23 cellular contexts compared by ENCODE assay signal in genomic region chr3:17799312-17799711, GRCh38.
"Had no signal": no experiment of that assay in that cellular context is flagged by ENCODE, and none has a peak within 500 bp of the region (broad histone marks: within the 10 kb centered on the region; RNA-seq: fewer than 3 reads in every experiment).

No MANE protein-coding gene starts in this region.

- H3K27me3 ChIP-seq: ovary, suprapubic skin, uterus had no signal

- H3K27ac ChIP-seq: left ventricle myocardium inferior, ovary, psoas muscle, suprapubic skin, uterus had no signal

- H3K4me3 Mint-ChIP-seq: activated B cell treated with CpG ODN at 0.5 μM for 24 hours; activated CD4-positive, alpha-beta T cell treated with anti-CD3 and anti-CD28 coated beads for 36 hours; activated naive CD8-positive, alpha-beta T cell treated with anti-CD3 and anti-CD28 coated beads for 36 hours; activated T-cell treated with anti-CD3 and anti-CD28 coated beads, Interleukin-2, amount 50 U/mL, for 4 hours; mesothelial cell of epicardium; natural killer cell; stimulated activated naive CD8-positive, alpha-beta T cell treated with anti-CD3 and anti-CD28 coated beads, Interleukin-15, Interleukin-2, amounts not matched to agents 100 ng/mL and 50 ng/mL, for 24 hours; T-helper 1 cell treated with Interleukin-12 subunit alpha and Interleukin-12 subunit beta and Interleukin-4 antibody, amounts not matched to agents 30 μg/mL and 1 μg/mL, for 36 hours had no signal

- H3K4me1 Mint-ChIP-seq: activated naive CD8-positive, alpha-beta T cell treated with anti-CD3 and anti-CD28 coated beads for 36 hours; natural killer cell had no signal

- H3K36me3 ChIP-seq: left ventricle myocardium inferior, ovary, suprapubic skin, uterus had no signal

- H3K27me3 Mint-ChIP-seq: activated B cell treated with CpG ODN at 0.5 μM for 24 hours; activated naive CD8-positive, alpha-beta T cell treated with anti-CD3 and anti-CD28 coated beads for 36 hours had no signal

- ATAC-seq: activated CD4-positive, alpha-beta T cell treated with anti-CD3 and anti-CD28 coated beads for 36 hours; activated T-cell treated with anti-CD3 and anti-CD28 coated beads, Interleukin-2, amount 50 U/mL, for 4 hours; natural killer cell; psoas muscle; right cardiac atrium had no signal

- H3K9me3 ChIP-seq: left ventricle myocardium inferior, ovary, psoas muscle, suprapubic skin, uterus had no signal

- H3K4me3 ChIP-seq: left ventricle myocardium inferior, ovary, psoas muscle, suprapubic skin, uterus had no signal

- H3K27ac Mint-ChIP-seq: activated B cell treated with CpG ODN at 0.5 μM for 24 hours; activated CD4-positive, alpha-beta T cell treated with anti-CD3 and anti-CD28 coated beads for 36 hours; activated naive CD8-positive, alpha-beta T cell treated with anti-CD3 and anti-CD28 coated beads for 36 hours; mesothelial cell of epicardium; natural killer cell; stimulated activated naive CD8-positive, alpha-beta T cell treated with anti-CD3 and anti-CD28 coated beads, Interleukin-15, Interleukin-2, amounts not matched to agents 100 ng/mL and 50 ng/mL, for 24 hours; T-helper 1 cell treated with Interleukin-12 subunit alpha and Interleukin-12 subunit beta and Interleukin-4 antibody, amounts not matched to agents 30 μg/mL and 1 μg/mL, for 36 hours had no signal

- H3K36me3 Mint-ChIP-seq: mesothelial cell of epicardium, natural killer cell had no signal

- H3K9me3 Mint-ChIP-seq: activated B cell treated with CpG ODN at 0.5 μM for 24 hours; activated naive CD8-positive, alpha-beta T cell treated with anti-CD3 and anti-CD28 coated beads for 36 hours; activated T-cell treated with anti-CD3 and anti-CD28 coated beads, Interleukin-2, amount 50 U/mL, for 4 hours; mesothelial cell of epicardium; natural killer cell; stimulated activated naive CD8-positive, alpha-beta T cell treated with anti-CD3 and anti-CD28 coated beads, Interleukin-15, Interleukin-2, amounts not matched to agents 100 ng/mL and 50 ng/mL, for 24 hours; T-helper 1 cell treated with Interleukin-12 subunit alpha and Interleukin-12 subunit beta and Interleukin-4 antibody, amounts not matched to agents 30 μg/mL and 1 μg/mL, for 36 hours had no signal

- DNase-seq: activated B cell treated with CpG ODN at 0.5 μM for 24 hours; activated CD4-positive, alpha-beta T cell treated with anti-CD3 and anti-CD28 coated beads for 36 hours; activated CD4-positive, alpha-beta T cell treated with anti-CD3 and anti-CD28 coated beads, Interleukin-2, amount 50 U/mL, for 48 hours; activated CD8-positive, alpha-beta memory T cell treated with anti-CD3 and anti-CD28 coated beads, Interleukin-2, amount 50 U/mL, for 48 hours; activated naive CD4-positive, alpha-beta T cell treated with Interleukin-2 at 50 U/mL for 16 hours; activated naive CD8-positive, alpha-beta T cell treated with anti-CD3 and anti-CD28 coated beads for 36 hours; activated T-cell treated with anti-CD3 and anti-CD28 coated beads, Interleukin-2, amount 50 U/mL, for 4 hours; cerebellar nuclear complex; effector CD4-positive, alpha-beta T cell; foreskin fibroblast; left ventricle myocardium inferior; natural killer cell; ovary; psoas muscle; right cardiac atrium; stimulated activated CD4-positive, alpha-beta T cell treated with anti-CD3 and anti-CD28 coated beads, Interleukin-1b, Interleukin-23, amount 100 ng/mL, for 48 hours; T1000; trophoblast cell; uterus had no signal

- H3K4me1 ChIP-seq: left ventricle myocardium inferior, psoas muscle, suprapubic skin, uterus had no signal
